ENCODE assay signal across 8 cellular contexts in the genomic region with DNA sequence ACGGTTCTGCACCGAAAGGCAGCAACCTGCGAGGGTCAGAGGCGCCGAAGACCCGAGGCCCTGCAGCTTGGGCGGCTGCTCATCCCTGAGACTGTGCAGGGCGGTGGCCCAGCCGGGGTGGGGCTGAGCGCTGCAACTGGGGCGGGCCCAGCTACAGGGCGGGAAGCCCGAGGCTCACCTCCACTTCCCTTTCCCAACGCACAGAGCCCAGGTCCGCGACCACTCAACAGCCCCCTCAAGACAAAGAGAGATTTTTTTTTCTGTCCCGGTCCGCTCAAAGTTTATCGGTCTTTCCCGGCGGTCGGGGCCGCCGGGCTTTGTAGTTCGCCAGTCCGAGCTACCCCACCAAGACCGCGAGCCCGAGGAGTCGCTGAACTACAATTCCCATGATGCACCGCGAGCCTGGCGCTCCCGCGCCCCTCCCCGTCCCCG. TPM values are rescaled to one million over a fixed set of nuclear protein-coding genes. Genes with fewer than 3 reads are reported as not detected.
DNase-seq lines count a peak whose midpoint lies in the region; ATAC-seq and TF ChIP-seq lines count a peak whose summit lies in the region.

No MANE protein-coding gene starts in this region.

- intact Hi-C loops in CD14-positive monocyte (cut with micrococcal nuclease): loop anchor here (5.0 to 10.0 kb wide), 5 partner anchors 98 to 858 kb away; partner anchors contain the start of genes HMGB1 (in 1 of the 2), HSPH1 (in 1 of the 2) and UBL3 (in 1 of the 2)
- intact Hi-C loops in left lung (cut with DNase I): no loop called here

- H3K36me3 Mint-ChIP-seq in CD14-positive monocyte: no peaks in the 10 kb centered on the region

- peak overlapping the region in 6 of 7 donors; percentile 33 to 81 (median 68) for H3K27ac Mint-ChIP-seq in CD14-positive monocyte

- TF ChIP-seq CTCF in CD14-positive monocyte (IDR thresholded peaks at IDR 0.05) (no peak), left lung (IDR thresholded peaks at IDR 0.05) (no peak)

- peaks cover 0 to 2% (median 0%) of the 10 kb centered on the region in 3 donors for H3K27me3 Mint-ChIP-seq in CD14-positive monocyte (ENCODE audit: low read depth in 3 of 3)

- H3K27ac ChIP-seq in left lung: peak overlapping the region; percentile 86 to 87

- peak overlapping the region; percentile 93 to 98 for H3K4me3 ChIP-seq in left lung

- H3K9me3 ChIP-seq in left lung: no peaks in the 10 kb centered on the region

- H3K4me3 Mint-ChIP-seq in CD14-positive monocyte: peak overlapping the region; percentile 83 to 90

- peak; percentile 86 for DNase-seq in CD14-positive monocyte (ENCODE audit: low spot score)
- peak; percentile 100 for DNase-seq in NCI-H748 (lab: John Stamatoyannopoulos, UW; ENCODE audit: unreplicated experiment)
- DNase-seq in activated CD4-positive, alpha-beta T cell treated with anti-CD3 and anti-CD28 coated beads, Interleukin-2, amount 50 U/mL, for 24 hours (ENCODE audit: low read depth in 1 of 2, low spot score in 1 of 2): peak; percentile 84 to 88
- DNase-seq in dermis blood vessel endothelial cell: peak; percentile 95
- peak; percentile 95 to 97 for DNase-seq in left lung
- peak; percentile 82 for DNase-seq in stimulated activated CD4-positive, alpha-beta T cell treated with anti-CD3 and anti-CD28 coated beads, Interleukin-2, amount 100 ng/mL, for 4 hours (ENCODE audit: low read depth)

- peaks cover 0 to 32% of the 10 kb centered on the region in 2 donors for H3K4me1 ChIP-seq in left lung

- peaks cover 0 to 3% (median 0%) of the 10 kb centered on the region in 7 donors for H3K9me3 Mint-ChIP-seq in CD14-positive monocyte

- ATAC-seq in GM19397 (IDR thresholded peaks at IDR 0.05; ENCODE audit: unreplicated experiment) (peak; percentile 86), HG03558 (IDR thresholded peaks at IDR 0.05; ENCODE audit: extremely low read depth, unreplicated experiment) (peak; percentile 49), left lung (peak; percentile 98)

- no peaks in the 10 kb centered on the region for H3K27me3 ChIP-seq in left lung

- no peaks in the 10 kb centered on the region for H3K36me3 ChIP-seq in left lung

- H3K4me1 Mint-ChIP-seq in CD14-positive monocyte: peaks cover 36% of the 10 kb centered on the region

RNA-seq across cellular contexts. Expression of gene KATNAL1, which starts 0.6 kb away (rescaled TPM):
- polyA plus RNA-seq in CD14-positive monocyte: 1 to 10 TPM; 1.0 to 1.2 TPM
- total RNA-seq in dermis blood vessel endothelial cell (26.4 and 26.5 TPM in 2 replicates), left lung (10 to 100 TPM; 20.8 to 24.9 TPM)

Comparison
In these comparisons a context has a peak if more than half of its experiments do, and no peak if none do; other contexts are left out.
1. Peak in every context shown above with its lines: DNase-seq, ATAC-seq, H3K4me3 ChIP-seq and H3K27ac ChIP-seq.
2. intact Hi-C loops: an anchor here in CD14-positive monocyte (5.0 to 10.0 kb wide); none called in left lung.